Comparison of ENCODE assay signal across 18 cellular contexts in genomic region chr7:136652635-136653370, GRCh38.
"Had no signal": no experiment of that assay in that cellular context is flagged by ENCODE, and none has a peak within 500 bp of the region (broad histone marks: within the 10 kb centered on the region; RNA-seq: fewer than 3 reads in every experiment).

No MANE protein-coding gene starts in this region.

- H3K4me3 Mint-ChIP-seq: activated naive CD4-positive, alpha-beta T cell treated with anti-CD3 and anti-CD28 coated beads for 36 hours; dendritic cell treated with granulocyte-macrophage colony-stimulating factor and Interleukin-4, amounts not matched to agents 40 ng/mL and 50 ng/mL, for 4 days; effector memory CD8-positive, alpha-beta T cell; stimulated activated effector memory CD8-positive, alpha-beta T cell treated with anti-CD3 and anti-CD28 coated beads, Interleukin-12 subunit alpha, Interleukin-12 subunit beta, amount 100 ng/mL, for 72 hours had no signal

- DNase-seq: activated CD4-positive, alpha-beta T cell treated with anti-CD3 and anti-CD28 coated beads, Interleukin-2, amount 50 U/mL, for 4 hours; activated CD4-positive, CD25-positive, alpha-beta regulatory T cell treated with anti-CD3 and anti-CD28 coated beads, Interleukin-2, amount 50 U/mL, for 72 hours; activated naive CD4-positive, alpha-beta T cell treated with anti-CD3 and anti-CD28 coated beads for 36 hours; activated T-cell treated with anti-CD3 and anti-CD28 coated beads for 4 hours; effector memory CD8-positive, alpha-beta T cell; foreskin melanocyte; head of caudate nucleus; islet precursor cell; midbrain; stimulated activated CD4-positive, alpha-beta T cell treated with anti-CD3 and anti-CD28 coated beads, Interleukin-12 subunit alpha, Interleukin-12 subunit beta, amount 100 ng/mL, for 4 hours; stimulated activated CD4-positive, alpha-beta T cell treated with anti-CD3 and anti-CD28 coated beads, Interleukin-2, amount 100 ng/mL, for 24 hours; T-helper 1 cell; T1000 had no signal

- H3K27me3 Mint-ChIP-seq: dendritic cell treated with granulocyte-macrophage colony-stimulating factor and Interleukin-4, amounts not matched to agents 40 ng/mL and 50 ng/mL, for 4 days; effector memory CD8-positive, alpha-beta T cell had no signal

- H3K36me3 Mint-ChIP-seq: stimulated activated effector memory CD8-positive, alpha-beta T cell treated with anti-CD3 and anti-CD28 coated beads, Interleukin-12 subunit alpha, Interleukin-12 subunit beta, amount 100 ng/mL, for 72 hours had no signal

- H3K4me1 Mint-ChIP-seq: stimulated activated effector memory CD8-positive, alpha-beta T cell treated with anti-CD3 and anti-CD28 coated beads, Interleukin-12 subunit alpha, Interleukin-12 subunit beta, amount 100 ng/mL, for 72 hours had no signal

- ATAC-seq: effector memory CD8-positive, alpha-beta T cell; sciatic nerve; stimulated activated effector memory CD8-positive, alpha-beta T cell treated with anti-CD3 and anti-CD28 coated beads, Interleukin-12 subunit alpha, Interleukin-12 subunit beta, amount 100 ng/mL, for 72 hours had no signal

- H3K27ac Mint-ChIP-seq: activated naive CD4-positive, alpha-beta T cell treated with anti-CD3 and anti-CD28 coated beads for 36 hours; dendritic cell treated with granulocyte-macrophage colony-stimulating factor and Interleukin-4, amounts not matched to agents 40 ng/mL and 50 ng/mL, for 4 days; effector memory CD8-positive, alpha-beta T cell; stimulated activated effector memory CD8-positive, alpha-beta T cell treated with anti-CD3 and anti-CD28 coated beads, Interleukin-12 subunit alpha, Interleukin-12 subunit beta, amount 100 ng/mL, for 72 hours had no signal

- H3K4me3 ChIP-seq: lung had no signal

- FAIRE-seq: urothelium cell line had no signal
